Comparison of ENCODE assay signal across 16 cellular contexts in the genomic region with DNA sequence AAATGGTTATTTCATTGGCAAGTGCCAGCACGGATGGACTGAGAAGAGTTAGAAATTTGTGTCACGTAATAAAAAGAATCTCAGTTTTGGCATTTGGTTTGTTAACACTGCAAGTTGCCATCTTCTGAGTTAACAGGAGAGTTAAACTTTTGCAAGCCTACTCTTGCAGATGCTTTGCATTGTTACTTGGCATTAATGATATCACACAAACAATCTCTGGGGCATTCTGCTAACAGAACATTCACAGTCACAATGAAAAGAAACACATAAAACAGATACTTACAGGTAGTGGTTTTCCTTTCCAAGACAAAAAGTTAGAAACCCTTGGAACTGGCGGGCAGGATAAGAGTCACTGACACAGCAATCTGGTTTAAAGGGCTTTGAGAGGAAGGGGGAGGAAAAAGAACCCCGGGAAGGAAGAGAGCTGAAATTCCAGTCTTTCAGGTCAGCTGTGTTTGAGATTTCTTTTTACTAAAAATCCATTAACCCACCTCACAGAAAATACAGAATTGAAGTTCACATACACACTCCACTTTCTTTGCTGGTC. TPM values are rescaled to one million over a fixed set of nuclear protein-coding genes. Genes with fewer than 3 reads are reported as not detected.
A peak's percentile ranks its signal among the peaks of the same experiment; 100 is the strongest.
DNase-seq lines count a peak whose midpoint lies in the region; ATAC-seq and TF ChIP-seq lines count a peak whose summit lies in the region.
"Had no signal": no experiment of that assay in that cellular context is flagged by ENCODE, and none has a peak within 500 bp of the region (broad histone marks: within the 10 kb centered on the region; RNA-seq: fewer than 3 reads in every experiment).

No MANE protein-coding gene starts in this region.

- H2BK5ac ChIP-seq in mesendoderm (ENCODE audit: low read length): no peak overlapping the region

- no peak overlapping the region for H2BK120ac ChIP-seq in mesendoderm (ENCODE audit: low read depth, low read length)

- no peaks in the 10 kb centered on the region for H3K79me2 ChIP-seq in mesendoderm (ENCODE audit: control insufficient read depth, insufficient read depth, low read length)

- H3K27ac Mint-ChIP-seq in stimulated activated naive B cell treated with anti-CD40 and anti-IgM and Interleukin-4, amounts not matched to agents 10 μg/mL and 1 μg/mL and 100 μg/mL, for 72 hours: no peak overlapping the region
- no peak overlapping the region for H3K27ac Mint-ChIP-seq in activated naive CD4-positive, alpha-beta T cell treated with anti-CD3 and anti-CD28 coated beads, Interleukin-2, amount 10 ng/mL, durations not matched to agents 7 days and 5 days
- H3K27ac Mint-ChIP-seq: activated T-helper 2 cell treated with anti-CD3 and anti-CD28 coated beads, Interferon-gamma antibody, Interleukin-2, Interleukin-4, amounts not matched to agents 10 μg/mL and 5 μg/mL and 100 μg/mL, durations not matched to agents 14 hours and 24 hours and 36 hours; nephron progenitor cell had no signal

- H2AK5ac ChIP-seq in mesendoderm (ENCODE audit: low read length): no peak overlapping the region

- no peaks in the 10 kb centered on the region for H3K9me3 ChIP-seq in transverse colon
- H3K9me3 ChIP-seq: testis had no signal

- WGBS in mesendoderm (ENCODE audit: extremely low coverage, insufficient coverage, low lambda C conversion rate): no CpG with 5 or more reads among the region's 4 CpGs
- WGBS in transverse colon (ENCODE audit: low coverage in 1 of 2), 2 donors: 8 to 22% methylated on average over 4 of the region's 4 CpGs

- no peak for TF ChIP-seq EP300 in transverse colon (IDR thresholded peaks at IDR 0.05; ENCODE audit: low read depth)

- H4K5ac ChIP-seq in mesendoderm (ENCODE audit: low read length): no peak overlapping the region

- H3K4me3 ChIP-seq in mesendoderm (ENCODE audit: low read length) (no peak overlapping the region), transverse colon (peak overlapping the region; percentile 10 to 38 (median 18))
- H3K4me3 ChIP-seq: testis had no signal

- no peak overlapping the region for H3K4me3 Mint-ChIP-seq in stimulated activated naive B cell treated with anti-CD40 and anti-IgM and Interleukin-4, amounts not matched to agents 10 μg/mL and 1 μg/mL and 100 μg/mL, for 72 hours
- no peak overlapping the region for H3K4me3 Mint-ChIP-seq in activated naive CD4-positive, alpha-beta T cell treated with anti-CD3 and anti-CD28 coated beads, Interleukin-2, amount 10 ng/mL, durations not matched to agents 7 days and 5 days
- H3K4me3 Mint-ChIP-seq: nephron progenitor cell had no signal

- H3K56ac ChIP-seq in mesendoderm (ENCODE audit: low read length): peak overlapping the region; percentile 82

- CTCF ChIA-PET in activated naive CD4-positive, alpha-beta T cell treated with anti-CD3 and anti-CD28 coated beads, Interleukin-2, amount 10 ng/mL, durations not matched to agents 7 days and 5 days (lab: Charles Lee): no interaction called here

- H3K36me3 Mint-ChIP-seq in stimulated activated naive B cell treated with anti-CD40 and anti-IgM and Interleukin-4, amounts not matched to agents 10 μg/mL and 1 μg/mL and 100 μg/mL, for 72 hours: no peaks in the 10 kb centered on the region
- H3K36me3 Mint-ChIP-seq in activated naive CD4-positive, alpha-beta T cell treated with anti-CD3 and anti-CD28 coated beads, Interleukin-2, amount 10 ng/mL, durations not matched to agents 7 days and 5 days: no peaks in the 10 kb centered on the region

- in situ Hi-C loops in transverse colon (cut with MboI; ENCODE audit: low pct_ligation_motif_present in 1 of 4, low pct_unique_long_range_greater_than_20kb in 1 of 4, low sequenced_read_pairs in 3 of 4) (no loop called here), ACHN (cut with HindIII; ENCODE audit: low pct_ligation_motif_present, low pct_unique_long_range_greater_than_20kb, low sequenced_read_pairs) (no loop called here)

- no peaks in the 10 kb centered on the region for H3K4me1 Mint-ChIP-seq in stimulated activated naive B cell treated with anti-CD40 and anti-IgM and Interleukin-4, amounts not matched to agents 10 μg/mL and 1 μg/mL and 100 μg/mL, for 72 hours
- no peaks in the 10 kb centered on the region for H3K4me1 Mint-ChIP-seq in activated naive CD4-positive, alpha-beta T cell treated with anti-CD3 and anti-CD28 coated beads, Interleukin-2, amount 10 ng/mL, durations not matched to agents 7 days and 5 days

- no peak overlapping the region for H3K18ac ChIP-seq in mesendoderm (ENCODE audit: low read length)

- H3K4me1 ChIP-seq in mesendoderm (ENCODE audit: control insufficient read depth, low read depth, low read length) (peaks cover 9% of the 10 kb centered on the region), transverse colon (peaks cover 0 to 47% (median 14%) of the 10 kb centered on the region in 4 donors)

- no peak for TF ChIP-seq CTCF in transverse colon (IDR thresholded peaks at IDR 0.05)

- peak overlapping the region; percentile 33 for H3K9ac ChIP-seq in mesendoderm (ENCODE audit: low read length)

- H3K9me3 Mint-ChIP-seq in stimulated activated naive B cell treated with anti-CD40 and anti-IgM and Interleukin-4, amounts not matched to agents 10 μg/mL and 1 μg/mL and 100 μg/mL, for 72 hours: peaks cover 0 to 1% of the 10 kb centered on the region in 2 donors
- no peaks in the 10 kb centered on the region for H3K9me3 Mint-ChIP-seq in activated naive CD4-positive, alpha-beta T cell treated with anti-CD3 and anti-CD28 coated beads, Interleukin-2, amount 10 ng/mL, durations not matched to agents 7 days and 5 days
- H3K9me3 Mint-ChIP-seq: activated T-helper 2 cell treated with anti-CD3 and anti-CD28 coated beads, Interferon-gamma antibody, Interleukin-2, Interleukin-4, amounts not matched to agents 10 μg/mL and 5 μg/mL and 100 μg/mL, durations not matched to agents 14 hours and 24 hours and 36 hours; nephron progenitor cell had no signal

- H2BK15ac ChIP-seq in mesendoderm (replicated peaks; ENCODE audit: low read depth): no peak overlapping the region

- no peak overlapping the region for H3K27ac ChIP-seq in mesendoderm (ENCODE audit: low read depth, low read length)
- H3K27ac ChIP-seq in transverse colon: peak overlapping the region; percentile 53 to 74 (median 67)

- intact Hi-C loops in transverse colon (cut with DNase I; ENCODE audit: low total_unique reads): loop anchor here (5.0 kb wide), 1 partner anchor 1703 kb away; no protein-coding TSS in a partner anchor

- H3K23ac ChIP-seq in mesendoderm (ENCODE audit: low read length): no peak overlapping the region

- H4K8ac ChIP-seq in mesendoderm (ENCODE audit: low read depth, low read length): no peak overlapping the region

- no peaks in the 10 kb centered on the region for H3K27me3 Mint-ChIP-seq in stimulated activated naive B cell treated with anti-CD40 and anti-IgM and Interleukin-4, amounts not matched to agents 10 μg/mL and 1 μg/mL and 100 μg/mL, for 72 hours
- no peaks in the 10 kb centered on the region for H3K27me3 Mint-ChIP-seq in activated naive CD4-positive, alpha-beta T cell treated with anti-CD3 and anti-CD28 coated beads, Interleukin-2, amount 10 ng/mL, durations not matched to agents 7 days and 5 days

- H3K4ac ChIP-seq in mesendoderm (ENCODE audit: low read depth, low read length): no peak overlapping the region

- ATAC-seq in stimulated activated naive B cell treated with anti-CD40 and anti-IgM and Interleukin-4, amounts not matched to agents 10 μg/mL and 1 μg/mL and 100 μg/mL, for 72 hours (replicated peaks): no peak
- ATAC-seq: activated CD4-positive, CD25-positive, alpha-beta regulatory T cell treated with anti-CD3 and anti-CD28 coated beads, Interleukin-2, amount 50 U/mL, for 24 hours had no signal

- H3K36me3 ChIP-seq in mesendoderm (ENCODE audit: control insufficient read depth, insufficient read depth, low read length): no peaks in the 10 kb centered on the region
- H3K36me3 ChIP-seq in transverse colon: no peaks in the 10 kb centered on the region

- no peak for TF ChIP-seq POLR2A in transverse colon (IDR thresholded peaks at IDR 0.05)

- DNase-seq in DMS 273 treated with DMSO at 0.1 percent for 48 hours (lab: John Stamatoyannopoulos, UW) (peak; percentile 72), DMS 273 (lab: John Stamatoyannopoulos, UW; ENCODE audit: unreplicated experiment) (no peak), fibroblast of gingiva (ENCODE audit: low read depth) (peak; percentile 5), mesendoderm (no peak), transverse colon (no peak), ACHN (no peak)
- DNase-seq in stimulated activated naive B cell treated with anti-CD40 and anti-IgM and Interleukin-4, amounts not matched to agents 10 μg/mL and 1 μg/mL and 100 μg/mL, for 72 hours: no peak
- no peak for DNase-seq in activated naive CD4-positive, alpha-beta T cell treated with anti-CD3 and anti-CD28 coated beads, Interleukin-2, amount 10 ng/mL, durations not matched to agents 7 days and 5 days
- DNase-seq: DND-41, KG1 had no signal

- H3K27me3 ChIP-seq in mesendoderm (ENCODE audit: insufficient read depth, low read length, poor library complexity): no peaks in the 10 kb centered on the region
- no peaks in the 10 kb centered on the region for H3K27me3 ChIP-seq in transverse colon
- H3K27me3 ChIP-seq: testis had no signal

- H3K4me2 ChIP-seq in mesendoderm (ENCODE audit: low read length): peak overlapping the region; percentile 4

- H3K79me1 ChIP-seq in mesendoderm (ENCODE audit: low read length): no peaks in the 10 kb centered on the region

RNA-seq across cellular contexts. Expression of a gene that starts 0.5 kb away (rescaled TPM):
- polyA plus RNA-seq in mesendoderm (2013, experiment 1 of 2): 4.0 TPM
- polyA plus RNA-seq in mesendoderm (2013, experiment 2 of 2): 3.6 TPM
- total RNA-seq in transverse colon: 10 to 100 TPM in 1 of 4 donors, 1 to 10 TPM in 3; 2.2 to 12.7 (median 5.7) TPM
- total RNA-seq: A172; activated T-helper 2 cell treated with anti-CD3 and anti-CD28 coated beads, Interferon-gamma antibody, Interleukin-2, Interleukin-4, amounts not matched to agents 10 μg/mL and 5 μg/mL and 100 μg/mL, durations not matched to agents 14 hours and 24 hours and 36 hours; NCI-H460 had no signal

Comparison
In these comparisons a context has a peak if more than half of its experiments do, and no peak if none do; other contexts are left out.
1. DNase-seq: peak in DMS 273 treated with DMSO at 0.1 percent for 48 hours (single experiment) and fibroblast of gingiva (single experiment); none in DMS 273 (single experiment), mesendoderm (single experiment), transverse colon (single experiment), ACHN (single experiment), stimulated activated naive B cell treated with anti-CD40 and anti-IgM and Interleukin-4, amounts not matched to agents 10 μg/mL and 1 μg/mL and 100 μg/mL, for 72 hours (single experiment) and activated naive CD4-positive, alpha-beta T cell treated with anti-CD3 and anti-CD28 coated beads, Interleukin-2, amount 10 ng/mL, durations not matched to agents 7 days and 5 days (single experiment).